ENCODE assay signal across 9 cellular contexts in genomic region chr18:46096651-46097300, GRCh38. TPM values are rescaled to one million over a fixed set of nuclear protein-coding genes. Genes with fewer than 3 reads are reported as not detected.
DNase-seq lines count a peak whose midpoint lies in the region; ATAC-seq, FAIRE-seq and TF ChIP-seq lines count a peak whose summit lies in the region.
"Had no signal": no experiment of that assay in that cellular context is flagged by ENCODE, and none has a peak within 500 bp of the region (broad histone marks: within the 10 kb centered on the region; RNA-seq: fewer than 3 reads in every experiment).

No MANE protein-coding gene starts in this region.

- ATAC-seq in GM23338 = no peak

- H3K4me3 ChIP-seq in ACC112 (ENCODE audit: low read depth, low read length) (peak overlapping the region; percentile 97), GM23338 (peak overlapping the region; percentile 100), keratinocyte (ENCODE audit: control insufficient read depth in 2 of 3, extremely low read depth in 1 of 3, insufficient read depth in 2 of 3, low read depth in 1 of 3, low read length in 3 of 3) (peak overlapping the region; percentile 72 to 99 (median 97)), stomach smooth muscle (ENCODE audit: low read length in 2 of 2) (peak overlapping the region; percentile 99)

- H2AFZ ChIP-seq in ACC112 (ENCODE audit: low read length, unreplicated experiment) = no peak overlapping the region
- no peak overlapping the region for H2AFZ ChIP-seq in GM23338
- no peak overlapping the region for H2AFZ ChIP-seq in keratinocyte (ENCODE audit: control insufficient read depth, low read length)

- H3K27me3 Mint-ChIP-seq in GM23338 (ENCODE audit: insufficient read depth, low read depth, poor library complexity) = peaks cover 9% of the 10 kb centered on the region
- H3K27me3 Mint-ChIP-seq in activated naive CD8-positive, alpha-beta T cell treated with anti-CD3 and anti-CD28 coated beads for 36 hours = no peaks in the 10 kb centered on the region

- peaks cover 16% of the 10 kb centered on the region; the same call in 2 of the 3 replicates for H3K4me1 Mint-ChIP-seq in GM23338
- H3K4me1 Mint-ChIP-seq in activated naive CD8-positive, alpha-beta T cell treated with anti-CD3 and anti-CD28 coated beads for 36 hours = peaks cover 23% of the 10 kb centered on the region

- H3K9me2 ChIP-seq in GM23338 (ENCODE audit: insufficient read depth) = no peaks in the 10 kb centered on the region

- H3K9ac ChIP-seq in keratinocyte (ENCODE audit: control insufficient read depth, extremely low read depth, insufficient read depth, low read length) (peak overlapping the region; percentile 98), stomach smooth muscle (ENCODE audit: low read length in 2 of 2) (peak overlapping the region; percentile 97 to 99)

- H3K4me1 ChIP-seq in ACC112 (ENCODE audit: control insufficient read depth, insufficient read depth, low read length, unreplicated experiment) (peaks cover 25% of the 10 kb centered on the region), GM23338 (ENCODE audit: insufficient read depth) (peaks cover 10% of the 10 kb centered on the region), keratinocyte (ENCODE audit: control insufficient read depth, extremely low read depth, insufficient read depth, low read length) (peaks cover 10% of the 10 kb centered on the region), stomach smooth muscle (ENCODE audit: control insufficient read depth, insufficient read depth, low read length) (peaks cover 15% of the 10 kb centered on the region)

- H3K79me2 ChIP-seq in ACC112 (ENCODE audit: control insufficient read depth, insufficient read depth, low read length, unreplicated experiment) (peaks cover 59% of the 10 kb centered on the region), GM23338 (replicated peaks; ENCODE audit: insufficient read depth) (peaks cover 62% of the 10 kb centered on the region), keratinocyte (ENCODE audit: control insufficient read depth, insufficient read depth, low read length) (peaks cover 60% of the 10 kb centered on the region)

- H3K36me3 ChIP-seq in ACC112 (ENCODE audit: insufficient read depth, low read length) (peaks cover 10% of the 10 kb centered on the region), GM23338 (ENCODE audit: insufficient read depth) (peaks cover 31% of the 10 kb centered on the region), keratinocyte (ENCODE audit: control insufficient read depth in 2 of 2, extremely low read depth in 1 of 2, insufficient read depth in 2 of 2, low read length in 2 of 2) (peaks cover 6 to 11% of the 10 kb centered on the region in 2 experiments), stomach smooth muscle (ENCODE audit: control insufficient read depth in 2 of 2, insufficient read depth in 2 of 2, low read length in 2 of 2) (peaks cover 4 to 7% of the 10 kb centered on the region in 2 donors)

- TF ChIP-seq CTCF in GM23338 (conservative IDR thresholded peaks at IDR 0.05; ENCODE audit: low read depth in 2 of 2) = no peak
- TF ChIP-seq CTCF in keratinocyte (optimal IDR thresholded peaks at IDR 0.05 in 1 of 3, IDR thresholded peaks at IDR 0.05 in 1 of 3, conservative IDR thresholded peaks at IDR 0.05 in 1 of 3; ENCODE audit: extremely low read depth in 1 of 3, insufficient read depth in 2 of 3, low read length in 3 of 3) = no peak

- no peaks in the 10 kb centered on the region for H3K9me1 ChIP-seq in keratinocyte (ENCODE audit: control insufficient read depth, extremely low read depth, insufficient read depth, low read length)

- H3K36me3 Mint-ChIP-seq in GM23338 (ENCODE audit: low read depth) = peaks cover 47% of the 10 kb centered on the region
- peaks cover 39% of the 10 kb centered on the region for H3K36me3 Mint-ChIP-seq in activated naive CD8-positive, alpha-beta T cell treated with anti-CD3 and anti-CD28 coated beads for 36 hours

- FAIRE-seq in keratinocyte (lab: Jason Lieb, UNC) = no peak
- FAIRE-seq: islet of Langerhans had no signal

- H3K9me3 ChIP-seq in keratinocyte (ENCODE audit: control insufficient read depth, low read depth, low read length) (no peaks in the 10 kb centered on the region), stomach smooth muscle (ENCODE audit: control insufficient read depth in 2 of 2, low read length in 2 of 2) (no peaks in the 10 kb centered on the region)

- dilution Hi-C loops in keratinocyte (cut with MboI; ENCODE audit: extremely low pct_ligation_motif_present, low sequenced_read_pairs) = no loop called here

- DNase-seq in GM23338 (ENCODE audit: low spot score) (no peak), keratinocyte (ENCODE audit: low read depth, low spot score) (no peak), amniotic stem cell (lab: John Stamatoyannopoulos, UW) (no peak), NCI-H2227 (lab: John Stamatoyannopoulos, UW; ENCODE audit: unreplicated experiment) (no peak), MV-4-11 (lab: John Stamatoyannopoulos, UW) (no peak)
- no peak for DNase-seq in activated naive CD8-positive, alpha-beta T cell treated with anti-CD3 and anti-CD28 coated beads for 36 hours

- H3K4me2 ChIP-seq in GM23338 = peak overlapping the region; percentile 85
- H3K4me2 ChIP-seq in keratinocyte (ENCODE audit: control insufficient read depth, extremely low read depth, insufficient read depth, low read depth, low read length) = peak overlapping the region; percentile 97

- H3K27ac ChIP-seq in ACC112 (ENCODE audit: low read depth, low read length) (peak overlapping the region; percentile 59; the same call in 1 of the 2 replicates), GM23338 (ENCODE audit: low read depth) (peak overlapping the region; percentile 34; the same call in 1 of the 2 replicates), keratinocyte (ENCODE audit: control insufficient read depth, insufficient read depth, low read length) (peak overlapping the region; percentile 92), stomach smooth muscle (ENCODE audit: low read length) (peak overlapping the region; percentile 95)

- peaks cover 37% of the 10 kb centered on the region; the same call in 1 of the 2 replicates for H4K20me1 ChIP-seq in GM23338 (replicated peaks; ENCODE audit: insufficient read depth)
- no peaks in the 10 kb centered on the region for H4K20me1 ChIP-seq in keratinocyte (ENCODE audit: control insufficient read depth, extremely low read depth, insufficient read depth, low read length)

- peak overlapping the region; percentile 99 for H3K4me3 Mint-ChIP-seq in GM23338
- H3K4me3 Mint-ChIP-seq in activated naive CD8-positive, alpha-beta T cell treated with anti-CD3 and anti-CD28 coated beads for 36 hours = peak overlapping the region; percentile 96

- no peaks in the 10 kb centered on the region for H3K27me3 ChIP-seq in ACC112 (ENCODE audit: insufficient read depth, low read length)
- H3K27me3 ChIP-seq in GM23338 (ENCODE audit: insufficient read depth) = no peaks in the 10 kb centered on the region
- H3K27me3 ChIP-seq in keratinocyte (ENCODE audit: control insufficient read depth, extremely low read depth, insufficient read depth, low read length) = no peaks in the 10 kb centered on the region
- H3K27me3 ChIP-seq in stomach smooth muscle (ENCODE audit: control insufficient read depth in 1 of 2, insufficient read depth in 2 of 2, low read length in 2 of 2) = no peaks in the 10 kb centered on the region

- H3K27ac Mint-ChIP-seq in GM23338 = peak overlapping the region; percentile 65; the same call in 1 of the 2 replicates
- peak overlapping the region; percentile 99 for H3K27ac Mint-ChIP-seq in activated naive CD8-positive, alpha-beta T cell treated with anti-CD3 and anti-CD28 coated beads for 36 hours

- 0 out of 2 replicates have a peak, but pooled peaks cover 4% of the 10 kb centered on the region for H3F3A ChIP-seq in GM23338 (replicated peaks; ENCODE audit: low read depth)

- H3K9me3 Mint-ChIP-seq in GM23338 = no peaks in the 10 kb centered on the region; the same call in 2 of the 3 replicates
- H3K9me3 Mint-ChIP-seq in activated naive CD8-positive, alpha-beta T cell treated with anti-CD3 and anti-CD28 coated beads for 36 hours = peaks cover 2% of the 10 kb centered on the region

RNA-seq across cellular contexts. Expression of gene ATP5F1A, which starts 1.3 kb away (rescaled TPM):
- total RNA-seq in GM23338 (2014; rRNA removed; shearing (Covaris generic)) = 718 and 822 TPM in 2 replicates
- polyA plus RNA-seq in GM23338 (2016; fragmentation: Nextera tagmentation; extraction: Ambion mirVana) (317 and 353 TPM in 2 replicates), keratinocyte (436 to 621 TPM (median 512 TPM) in 3 replicates)
- total RNA-seq in activated naive CD8-positive, alpha-beta T cell treated with anti-CD3 and anti-CD28 coated beads for 36 hours = 100 to 1,000 TPM; 519 to 526 TPM
- polyA plus RNA-seq in keratinocyte (2011; ENCODE audit: low read depth) = 295 TPM
- polyA plus RNA-seq in keratinocyte (2011; cell fraction: cytosol; rRNA removed) = 509 and 540 TPM in 2 replicates
- polyA plus RNA-seq in keratinocyte (2011; cell fraction: nucleus; rRNA removed) = 438 and 582 TPM in 2 replicates
- 282 and 369 TPM in 2 replicates for polyA plus RNA-seq in keratinocyte (2012; ENCODE audit: low replicate concordance)
- 310 to 695 TPM (median 626 TPM) in 3 replicates for polyA minus RNA-seq in keratinocyte
- 576 TPM for polyA minus RNA-seq in keratinocyte (2011; cell fraction: cytosol; rRNA and poly(A)+ RNA removed)
- 152 and 249 TPM in 2 replicates for polyA minus RNA-seq in keratinocyte (2011; cell fraction: nucleus; rRNA and poly(A)+ RNA removed)

RNA-seq across cellular contexts. Expression of gene HAUS1, which starts 7.4 kb away (rescaled TPM):
- 83.0 and 163 TPM in 2 replicates for total RNA-seq in GM23338 (2014; rRNA removed; shearing (Covaris generic))
- polyA plus RNA-seq in GM23338 (2016; fragmentation: Nextera tagmentation; extraction: Ambion mirVana) = 200 and 216 TPM in 2 replicates
- 10 to 100 TPM; 61.1 to 66.3 TPM for total RNA-seq in activated naive CD8-positive, alpha-beta T cell treated with anti-CD3 and anti-CD28 coated beads for 36 hours
- polyA plus RNA-seq in keratinocyte = 15.6 to 39.7 TPM (median 39.5 TPM) in 3 replicates
- polyA plus RNA-seq in keratinocyte (2011; ENCODE audit: low read depth) = 17.0 TPM
- 20.8 and 32.5 TPM in 2 replicates for polyA plus RNA-seq in keratinocyte (2011; cell fraction: cytosol; rRNA removed)
- 11.6 and 12.3 TPM in 2 replicates for polyA plus RNA-seq in keratinocyte (2011; cell fraction: nucleus; rRNA removed)
- 6.6 and 19.4 TPM in 2 replicates for polyA plus RNA-seq in keratinocyte (2012; ENCODE audit: low replicate concordance)
- polyA minus RNA-seq in keratinocyte = 2.1 to 8.8 TPM (median 3.7 TPM) in 3 replicates
- 8.1 TPM for polyA minus RNA-seq in keratinocyte (2011; cell fraction: cytosol; rRNA and poly(A)+ RNA removed)
- polyA minus RNA-seq in keratinocyte (2011; cell fraction: nucleus; rRNA and poly(A)+ RNA removed) = 1.9 and 7.8 TPM in 2 replicates

RNA-seq across cellular contexts. Expression of gene PSTPIP2, which starts 24.7 kb away (rescaled TPM):
- total RNA-seq in GM23338 (2014; rRNA removed; shearing (Covaris generic)) = 1.3 and 2.6 TPM in 2 replicates
- polyA plus RNA-seq in GM23338 (2016; fragmentation: Nextera tagmentation; extraction: Ambion mirVana) (1.1 and 1.4 TPM in 2 replicates), keratinocyte (15.4 to 30.8 TPM (median 27.3 TPM) in 3 replicates)
- total RNA-seq in activated naive CD8-positive, alpha-beta T cell treated with anti-CD3 and anti-CD28 coated beads for 36 hours = 10 to 100 TPM; 21.6 to 22.0 TPM
- 40.5 TPM for polyA plus RNA-seq in keratinocyte (2011; ENCODE audit: low read depth)
- 18.2 and 30.9 TPM in 2 replicates for polyA plus RNA-seq in keratinocyte (2011; cell fraction: cytosol; rRNA removed)
- polyA plus RNA-seq in keratinocyte (2011; cell fraction: nucleus; rRNA removed) = 22.3 and 24.0 TPM in 2 replicates
- 12.7 and 20.7 TPM in 2 replicates for polyA plus RNA-seq in keratinocyte (2012; ENCODE audit: low replicate concordance)
- polyA minus RNA-seq in keratinocyte = 13.2 to 21.0 TPM (median 18.3 TPM) in 3 replicates
- 29.9 TPM for polyA minus RNA-seq in keratinocyte (2011; cell fraction: cytosol; rRNA and poly(A)+ RNA removed)
- 11.1 and 19.5 TPM in 2 replicates for polyA minus RNA-seq in keratinocyte (2011; cell fraction: nucleus; rRNA and poly(A)+ RNA removed)

Comparison
In these comparisons a context has a peak if more than half of its experiments do, and no peak if none do; other contexts are left out.
1. H3K27ac ChIP-seq: peak in every context shown above with its lines; median percentile 95 in stomach smooth muscle; 92 in keratinocyte; 59 in ACC112; 34 in GM23338.